7 cellular contexts compared by ENCODE assay signal in genomic region chr20:44738779-44739477, GRCh38. TPM values are rescaled to one million over a fixed set of nuclear protein-coding genes. Genes with fewer than 3 reads are reported as not detected.
DNase-seq lines count a peak whose midpoint lies in the region; ATAC-seq and TF ChIP-seq lines count a peak whose summit lies in the region.

No MANE protein-coding gene starts in this region.

- H3K4me1 Mint-ChIP-seq in brain: peaks cover 67% of the 10 kb centered on the region

- no peak for ATAC-seq in GM18502 (IDR thresholded peaks at IDR 0.05; ENCODE audit: poor library complexity, unreplicated experiment)

- peaks cover 30% of the 10 kb centered on the region for H3K27me3 Mint-ChIP-seq in brain

- H3K9me3 Mint-ChIP-seq in brain: peaks cover 0 to 4% (median 2%) of the 10 kb centered on the region in 5 experiments

- TF ChIP-seq CTCF in LNCaP clone FGC (IDR thresholded peaks at IDR 0.05; ENCODE audit: control insufficient read depth, extremely low read depth, insufficient read depth) (no peak), brain (conservative IDR thresholded peaks at IDR 0.05) (no peak)

- peak overlapping the region; percentile 73 to 89 (median 83) for H3K4me3 Mint-ChIP-seq in brain

- no peaks in the 10 kb centered on the region for H3K36me3 Mint-ChIP-seq in brain

- peak; percentile 8 for DNase-seq in GF-D8 (lab: John Stamatoyannopoulos, UW)
- DNase-seq in LNCaP clone FGC (ENCODE audit: low read depth): peak; percentile 83
- DNase-seq in SIG-M5 treated with dmso at 0.1 percent for 504 hours (lab: John Stamatoyannopoulos, UW; ENCODE audit: unreplicated experiment): peak; percentile 65
- peak; percentile 91 for DNase-seq in iPS DF 4.7 (ENCODE audit: extremely low read depth, low spot score)
- peak; percentile 24 to 30 for DNase-seq in stimulated activated CD8-positive, alpha-beta memory T cell treated with anti-CD3 and anti-CD28 coated beads, Interleukin-15, amount 100 ng/mL, for 48 hours (ENCODE audit: low read depth in 2 of 2)

- H3K27ac Mint-ChIP-seq in brain: peak overlapping the region; percentile 87 to 97 (median 94)

- H3K4me3 ChIP-seq in LNCaP clone FGC (ENCODE audit: low read depth, low read length): peak overlapping the region; percentile 18; the same call in 1 of the 2 replicates

RNA-seq across cellular contexts. Expression of gene KCNK15, which starts 6.7 kb away (rescaled TPM):
- polyA plus RNA-seq in brain (ENCODE audit: insufficient read depth, low read depth, low replicate concordance): 0.12 TPM

RNA-seq across cellular contexts. Expression of gene CCN5, which starts 23.8 kb away (rescaled TPM):
- 0.39 TPM for polyA plus RNA-seq in brain (ENCODE audit: insufficient read depth, low read depth, low replicate concordance)

Comparison
In these comparisons a context has a peak if more than half of its experiments do, and no peak if none do; other contexts are left out.
1. DNase-seq: peak in every context shown above with its lines; median percentile 91 in iPS DF 4.7; 83 in LNCaP clone FGC; 65 in SIG-M5 treated with dmso at 0.1 percent for 504 hours; 27 in stimulated activated CD8-positive, alpha-beta memory T cell treated with anti-CD3 and anti-CD28 coated beads, Interleukin-15, amount 100 ng/mL, for 48 hours; 8 in GF-D8.